Comparison of ENCODE assay signal across 2 cellular contexts in the genomic region with DNA sequence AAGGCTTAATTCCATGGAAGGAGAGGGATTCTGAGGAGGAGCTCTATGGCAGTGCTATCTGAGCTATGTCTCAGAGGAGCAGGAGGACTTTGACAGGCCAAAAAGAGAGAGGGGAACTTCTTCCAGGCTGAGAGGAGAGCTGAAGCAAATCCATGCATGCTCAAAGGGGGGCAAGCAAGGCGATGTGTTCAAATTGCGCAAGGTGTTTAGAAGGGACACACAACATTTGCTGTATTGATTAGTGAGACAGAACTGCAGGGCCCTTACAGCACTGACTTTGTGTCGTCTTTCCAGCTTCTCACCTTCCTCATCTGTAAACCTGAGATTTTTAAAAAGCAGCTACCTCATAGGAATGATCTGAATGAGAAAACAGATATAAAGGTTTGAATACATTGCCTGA.
A peak's percentile ranks its signal among the peaks of the same experiment; 100 is the strongest.
TF ChIP-seq lines count a peak whose summit lies in the region.

No MANE protein-coding gene starts in this region.

TF ChIP-seq in H1, 55 proteins besides CTCF, POLR2A, EP300 and RAD21:
- TF ChIP-seq TAF7 (optimal IDR thresholded peaks at IDR 0.05; ENCODE audit: borderline replicate concordance, low read depth, low read length) (no peak), TBP (IDR thresholded peaks at IDR 0.05; ENCODE audit: low read depth, low read length) (no peak), POU5F1 (IDR thresholded peaks at IDR 0.05; ENCODE audit: low read depth, low read length) (no peak), HDAC6 (IDR thresholded peaks at IDR 0.05; ENCODE audit: low read depth, low read length) (no peak), CEBPB (IDR thresholded peaks at IDR 0.05; ENCODE audit: low read depth, low read length) (peak; percentile 66), CTBP2 (IDR thresholded peaks at IDR 0.05; ENCODE audit: borderline replicate concordance, insufficient read depth, insufficient read length, low read length) (no peak)
- TF ChIP-seq, protein P1, sequence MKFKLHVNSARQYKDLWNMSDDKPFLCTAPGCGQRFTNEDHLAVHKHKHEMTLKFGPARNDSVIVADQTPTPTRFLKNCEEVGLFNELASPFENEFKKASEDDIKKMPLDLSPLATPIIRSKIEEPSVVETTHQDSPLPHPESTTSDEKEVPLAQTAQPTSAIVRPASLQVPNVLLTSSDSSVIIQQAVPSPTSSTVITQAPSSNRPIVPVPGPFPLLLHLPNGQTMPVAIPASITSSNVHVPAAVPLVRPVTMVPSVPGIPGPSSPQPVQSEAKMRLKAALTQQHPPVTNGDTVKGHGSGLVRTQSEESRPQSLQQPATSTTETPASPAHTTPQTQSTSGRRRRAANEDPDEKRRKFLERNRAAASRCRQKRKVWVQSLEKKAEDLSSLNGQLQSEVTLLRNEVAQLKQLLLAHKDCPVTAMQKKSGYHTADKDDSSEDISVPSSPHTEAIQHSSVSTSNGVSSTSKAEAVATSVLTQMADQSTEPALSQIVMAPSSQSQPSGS (IDR thresholded peaks at IDR 0.05; ENCODE audit: low read length): no peak
- TF ChIP-seq, protein P2, sequence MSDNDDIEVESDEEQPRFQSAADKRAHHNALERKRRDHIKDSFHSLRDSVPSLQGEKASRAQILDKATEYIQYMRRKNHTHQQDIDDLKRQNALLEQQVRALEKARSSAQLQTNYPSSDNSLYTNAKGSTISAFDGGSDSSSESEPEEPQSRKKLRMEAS (IDR thresholded peaks at IDR 0.05): no peak

TF ChIP-seq in GM12891, 5 proteins besides CTCF, POLR2A, EP300 and RAD21:
- TF ChIP-seq PAX5 (IDR thresholded peaks at IDR 0.05; ENCODE audit: insufficient read depth, low read length, severe bottlenecking) (no peak), POLR2AphosphoS5 (IDR thresholded peaks at IDR 0.05; ENCODE audit: low read depth, low read length) (no peak), SPI1 (IDR thresholded peaks at IDR 0.05; ENCODE audit: low read depth, low read length) (no peak), TAF1 (IDR thresholded peaks at IDR 0.05; ENCODE audit: low read depth, low read length) (no peak), POU2F2 (IDR thresholded peaks at IDR 0.05; ENCODE audit: low read depth, low read length) (no peak)
